In the genomic region with DNA sequence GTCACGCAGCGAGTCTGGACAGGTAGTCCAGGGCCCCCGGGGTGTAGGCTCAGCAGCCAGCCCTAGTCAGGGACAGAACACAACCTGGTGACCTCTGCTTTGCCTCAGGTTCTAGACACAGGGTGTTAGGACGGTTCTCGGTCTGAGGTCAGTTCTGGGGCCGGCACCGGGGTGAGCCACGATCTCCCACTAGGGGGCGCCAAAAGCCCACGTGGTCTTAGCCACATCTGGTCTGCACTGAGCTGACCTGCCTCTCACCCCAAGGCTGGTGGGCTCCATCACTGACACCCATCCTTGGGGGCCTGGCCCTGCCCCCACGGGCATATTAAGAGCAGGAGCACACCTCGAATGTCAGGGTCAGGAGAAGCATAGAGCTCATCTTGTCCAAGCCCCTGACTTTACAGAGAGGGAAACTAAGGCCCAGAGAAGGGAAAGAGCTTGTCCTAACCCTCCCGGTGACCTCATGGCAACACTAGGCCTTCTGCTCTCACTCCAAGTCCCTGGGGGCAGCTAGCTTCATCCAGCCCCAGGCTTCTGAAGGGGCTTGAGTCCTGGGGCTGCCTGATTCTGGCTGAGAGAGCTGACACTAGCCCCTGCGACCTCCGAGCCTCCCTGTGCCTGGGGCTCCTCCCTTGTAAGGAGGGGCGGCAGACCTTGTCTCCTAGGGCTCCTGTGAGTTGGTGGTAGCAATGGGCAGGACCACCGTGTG, we compare ENCODE assay signal across 1 cellular context.
TF ChIP-seq lines count a peak whose summit lies in the region.

No MANE protein-coding gene starts in this region.

TF ChIP-seq in HepG2, 621 proteins besides CTCF, POLR2A, EP300 and RAD21 (continued from another document and continues in another):
- TF ChIP-seq, protein P1, sequence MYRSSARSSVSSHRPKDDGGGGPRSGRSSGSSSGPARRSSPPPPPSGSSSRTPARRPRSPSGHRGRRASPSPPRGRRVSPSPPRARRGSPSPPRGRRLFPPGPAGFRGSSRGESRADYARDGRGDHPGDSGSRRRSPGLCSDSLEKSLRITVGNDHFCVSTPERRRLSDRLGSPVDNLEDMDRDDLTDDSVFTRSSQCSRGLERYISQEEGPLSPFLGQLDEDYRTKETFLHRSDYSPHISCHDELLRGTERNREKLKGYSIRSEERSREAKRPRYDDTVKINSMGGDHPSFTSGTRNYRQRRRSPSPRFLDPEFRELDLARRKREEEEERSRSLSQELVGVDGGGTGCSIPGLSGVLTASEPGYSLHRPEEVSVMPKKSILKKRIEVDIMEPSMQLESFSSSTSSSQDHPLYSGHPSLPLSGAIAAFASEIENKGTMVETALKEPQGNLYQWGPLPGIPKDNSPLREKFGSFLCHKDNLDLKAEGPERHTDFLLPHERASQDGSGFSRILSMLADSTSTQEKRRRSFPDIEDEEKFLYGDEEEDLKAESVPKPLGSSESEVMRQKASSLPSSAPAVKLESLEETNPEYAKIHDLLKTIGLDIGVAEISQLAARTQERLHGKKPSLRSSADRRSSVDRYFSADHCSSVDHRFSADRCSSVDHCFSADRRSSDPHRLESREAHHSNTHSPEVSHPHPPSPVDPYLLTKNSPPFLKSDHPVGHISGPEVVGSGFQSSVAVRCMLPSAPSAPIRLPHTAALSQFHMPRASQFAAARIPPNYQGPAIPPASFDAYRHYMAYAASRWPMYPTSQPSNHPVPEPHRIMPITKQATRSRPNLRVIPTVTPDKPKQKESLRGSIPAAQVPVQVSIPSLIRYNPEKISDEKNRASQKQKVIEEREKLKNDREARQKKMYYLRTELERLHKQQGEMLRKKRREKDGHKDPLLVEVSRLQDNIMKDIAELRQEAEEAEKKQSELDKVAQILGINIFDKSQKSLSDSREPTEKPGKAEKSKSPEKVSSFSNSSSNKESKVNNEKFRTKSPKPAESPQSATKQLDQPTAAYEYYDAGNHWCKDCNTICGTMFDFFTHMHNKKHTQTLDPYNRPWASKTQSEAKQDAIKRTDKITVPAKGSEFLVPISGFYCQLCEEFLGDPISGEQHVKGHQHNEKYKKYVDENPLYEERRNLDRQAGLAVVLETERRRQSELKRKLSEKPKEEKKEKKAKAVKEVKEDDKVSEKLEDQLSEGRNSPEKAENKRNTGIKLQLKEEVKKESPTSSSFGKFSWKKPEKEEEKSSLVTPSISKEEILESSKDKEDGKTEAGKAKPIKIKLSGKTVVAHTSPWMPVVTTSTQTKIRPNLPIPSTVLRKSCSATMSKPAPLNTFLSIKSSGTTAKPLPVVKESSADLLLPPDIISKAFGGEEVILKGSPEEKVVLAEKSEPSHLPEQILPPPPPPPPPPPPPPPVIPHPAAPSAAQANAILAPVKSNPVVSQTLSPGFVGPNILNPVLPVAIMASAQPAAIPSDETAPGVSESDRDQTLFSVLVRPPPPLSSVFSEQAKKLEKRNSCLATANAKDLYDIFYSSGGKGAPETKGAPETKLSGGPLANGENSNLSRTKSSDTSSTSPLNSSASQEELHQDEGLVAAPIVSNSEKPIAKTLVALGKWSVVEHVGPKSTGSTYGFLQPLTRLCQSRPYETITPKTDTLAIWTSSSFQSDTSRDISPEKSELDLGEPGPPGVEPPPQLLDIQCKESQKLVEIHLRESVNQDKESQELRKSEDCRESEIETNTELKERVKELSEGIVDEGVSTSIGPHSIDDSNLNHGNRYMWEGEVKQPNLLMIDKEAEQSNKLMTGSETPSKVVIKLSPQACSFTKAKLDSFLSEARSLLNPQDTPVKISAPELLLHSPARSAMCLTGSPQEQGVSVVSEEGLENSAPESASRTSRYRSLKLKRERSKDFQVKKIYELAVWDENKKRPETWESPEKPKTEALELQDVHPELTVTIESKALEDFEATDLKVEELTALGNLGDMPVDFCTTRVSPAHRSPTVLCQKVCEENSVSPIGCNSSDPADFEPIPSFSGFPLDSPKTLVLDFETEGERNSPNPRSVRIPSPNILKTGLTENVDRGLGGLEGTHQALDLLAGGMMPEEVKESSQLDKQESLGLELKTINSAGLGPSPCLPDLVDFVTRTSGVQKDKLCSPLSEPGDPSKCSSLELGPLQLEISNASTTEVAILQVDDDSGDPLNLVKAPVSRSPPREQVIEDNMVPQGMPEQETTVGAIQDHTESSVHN (CRISPR knock-in tag; IDR thresholded peaks at IDR 0.05) = no peak
- TF ChIP-seq SRSF9 (IDR thresholded peaks at IDR 0.05; ENCODE audit: borderline replicate concordance, insufficient read depth, low read depth, low read length, poor library complexity, severe bottlenecking) (no peak), ZNF773 (CRISPR knock-in tag; IDR thresholded peaks at IDR 0.05; ENCODE audit: borderline replicate concordance) (no peak), ZNF354B (CRISPR knock-in tag; IDR thresholded peaks at IDR 0.05) (no peak), SALL1 (CRISPR knock-in tag; IDR thresholded peaks at IDR 0.05) (peak; percentile 59), ZIK1 (CRISPR knock-in tag; IDR thresholded peaks at IDR 0.05; ENCODE audit: borderline replicate concordance, low read depth) (no peak), MYC (CRISPR knock-in tag; IDR thresholded peaks at IDR 0.05; ENCODE audit: borderline replicate concordance) (peak; percentile 39; the same call in 1 of the 2 replicates), NR2F1 (CRISPR knock-in tag; IDR thresholded peaks at IDR 0.05) (0 out of 4 replicates have a peak, but pooled peaks of 1 of the 2 experiments have one; percentile 22), POLR2G (IDR thresholded peaks at IDR 0.05; ENCODE audit: low read depth, low read length) (no peak), ZNF24 (IDR thresholded peaks at IDR 0.05) (no peak), MEF2D (CRISPR knock-in tag; IDR thresholded peaks at IDR 0.05) (no peak), ZSCAN21 (CRISPR knock-in tag; IDR thresholded peaks at IDR 0.05; ENCODE audit: borderline replicate concordance) (peak; percentile 45; the same call in 1 of the 2 replicates), ZNF790 (CRISPR knock-in tag; IDR thresholded peaks at IDR 0.05; ENCODE audit: borderline replicate concordance) (no peak), RXRB (CRISPR knock-in tag; IDR thresholded peaks at IDR 0.05; ENCODE audit: borderline replicate concordance) (peak; percentile 44; the same call in 1 of the 2 replicates), REL (CRISPR knock-in tag; conservative IDR thresholded peaks at IDR 0.05) (no peak), STAT5B (CRISPR knock-in tag; IDR thresholded peaks at IDR 0.05) (no peak), RXRA (CRISPR knock-in tag; IDR thresholded peaks at IDR 0.05) (peak; percentile 75), FOSL2 (CRISPR knock-in tag; IDR thresholded peaks at IDR 0.05) (no peak), ZNF749 (CRISPR knock-in tag; IDR thresholded peaks at IDR 0.05; ENCODE audit: borderline replicate concordance) (0 out of 2 replicates have a peak, but pooled peaks have one; percentile 28), MZF1 (CRISPR knock-in tag; IDR thresholded peaks at IDR 0.05; ENCODE audit: borderline replicate concordance) (0 out of 2 replicates have a peak, but pooled peaks have one; percentile 27), KLF12 (CRISPR knock-in tag; IDR thresholded peaks at IDR 0.05; ENCODE audit: borderline replicate concordance) (no peak), ZFP36 (IDR thresholded peaks at IDR 0.05; ENCODE audit: borderline replicate concordance, low read depth, low read length, partially characterized antibody) (no peak), TSC22D2 (CRISPR knock-in tag; IDR thresholded peaks at IDR 0.05; ENCODE audit: borderline replicate concordance) (no peak), MAZ (IDR thresholded peaks at IDR 0.05; ENCODE audit: borderline replicate concordance, low read depth, low read length) (no peak), MAZ (CRISPR knock-in tag; IDR thresholded peaks at IDR 0.05; ENCODE audit: low read depth) (no peak), MIXL1 (CRISPR knock-in tag; IDR thresholded peaks at IDR 0.05) (no peak), SMC3 (IDR thresholded peaks at IDR 0.05; ENCODE audit: low read length) (peak; percentile 69), RARA (CRISPR knock-in tag; IDR thresholded peaks at IDR 0.05) (peak; percentile 51; the same call in 1 of the 2 replicates)
- TF ChIP-seq, protein P2, sequence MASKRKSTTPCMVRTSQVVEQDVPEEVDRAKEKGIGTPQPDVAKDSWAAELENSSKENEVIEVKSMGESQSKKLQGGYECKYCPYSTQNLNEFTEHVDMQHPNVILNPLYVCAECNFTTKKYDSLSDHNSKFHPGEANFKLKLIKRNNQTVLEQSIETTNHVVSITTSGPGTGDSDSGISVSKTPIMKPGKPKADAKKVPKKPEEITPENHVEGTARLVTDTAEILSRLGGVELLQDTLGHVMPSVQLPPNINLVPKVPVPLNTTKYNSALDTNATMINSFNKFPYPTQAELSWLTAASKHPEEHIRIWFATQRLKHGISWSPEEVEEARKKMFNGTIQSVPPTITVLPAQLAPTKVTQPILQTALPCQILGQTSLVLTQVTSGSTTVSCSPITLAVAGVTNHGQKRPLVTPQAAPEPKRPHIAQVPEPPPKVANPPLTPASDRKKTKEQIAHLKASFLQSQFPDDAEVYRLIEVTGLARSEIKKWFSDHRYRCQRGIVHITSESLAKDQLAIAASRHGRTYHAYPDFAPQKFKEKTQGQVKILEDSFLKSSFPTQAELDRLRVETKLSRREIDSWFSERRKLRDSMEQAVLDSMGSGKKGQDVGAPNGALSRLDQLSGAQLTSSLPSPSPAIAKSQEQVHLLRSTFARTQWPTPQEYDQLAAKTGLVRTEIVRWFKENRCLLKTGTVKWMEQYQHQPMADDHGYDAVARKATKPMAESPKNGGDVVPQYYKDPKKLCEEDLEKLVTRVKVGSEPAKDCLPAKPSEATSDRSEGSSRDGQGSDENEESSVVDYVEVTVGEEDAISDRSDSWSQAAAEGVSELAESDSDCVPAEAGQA (IDR thresholded peaks at IDR 0.05; ENCODE audit: low read depth) = no peak
- TF ChIP-seq, protein P2 (CRISPR knock-in tag; IDR thresholded peaks at IDR 0.05; ENCODE audit: borderline replicate concordance) = no peak
- TF ChIP-seq, protein P3, sequence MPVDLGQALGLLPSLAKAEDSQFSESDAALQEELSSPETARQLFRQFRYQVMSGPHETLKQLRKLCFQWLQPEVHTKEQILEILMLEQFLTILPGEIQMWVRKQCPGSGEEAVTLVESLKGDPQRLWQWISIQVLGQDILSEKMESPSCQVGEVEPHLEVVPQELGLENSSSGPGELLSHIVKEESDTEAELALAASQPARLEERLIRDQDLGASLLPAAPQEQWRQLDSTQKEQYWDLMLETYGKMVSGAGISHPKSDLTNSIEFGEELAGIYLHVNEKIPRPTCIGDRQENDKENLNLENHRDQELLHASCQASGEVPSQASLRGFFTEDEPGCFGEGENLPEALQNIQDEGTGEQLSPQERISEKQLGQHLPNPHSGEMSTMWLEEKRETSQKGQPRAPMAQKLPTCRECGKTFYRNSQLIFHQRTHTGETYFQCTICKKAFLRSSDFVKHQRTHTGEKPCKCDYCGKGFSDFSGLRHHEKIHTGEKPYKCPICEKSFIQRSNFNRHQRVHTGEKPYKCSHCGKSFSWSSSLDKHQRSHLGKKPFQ (CRISPR knock-in tag; IDR thresholded peaks at IDR 0.05; ENCODE audit: insufficient replicate concordance) = no peak
- TF ChIP-seq, protein P4, sequence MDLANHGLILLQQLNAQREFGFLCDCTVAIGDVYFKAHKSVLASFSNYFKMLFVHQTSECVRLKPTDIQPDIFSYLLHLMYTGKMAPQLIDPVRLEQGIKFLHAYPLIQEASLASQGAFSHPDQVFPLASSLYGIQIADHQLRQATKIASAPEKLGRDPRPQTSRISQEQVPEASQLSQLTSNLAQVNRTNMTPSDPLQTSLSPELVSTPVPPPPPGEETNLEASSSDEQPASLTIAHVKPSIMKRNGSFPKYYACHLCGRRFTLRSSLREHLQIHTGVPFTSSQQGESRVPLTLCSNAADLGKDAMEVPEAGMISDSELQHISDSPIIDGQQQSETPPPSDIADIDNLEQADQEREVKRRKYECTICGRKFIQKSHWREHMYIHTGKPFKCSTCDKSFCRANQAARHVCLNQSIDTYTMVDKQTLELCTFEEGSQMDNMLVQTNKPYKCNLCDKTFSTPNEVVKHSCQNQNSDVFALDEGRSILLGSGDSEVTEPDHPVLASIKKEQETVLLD (CRISPR knock-in tag; IDR thresholded peaks at IDR 0.05; ENCODE audit: low read depth) = no peak
- TF ChIP-seq, protein P5, sequence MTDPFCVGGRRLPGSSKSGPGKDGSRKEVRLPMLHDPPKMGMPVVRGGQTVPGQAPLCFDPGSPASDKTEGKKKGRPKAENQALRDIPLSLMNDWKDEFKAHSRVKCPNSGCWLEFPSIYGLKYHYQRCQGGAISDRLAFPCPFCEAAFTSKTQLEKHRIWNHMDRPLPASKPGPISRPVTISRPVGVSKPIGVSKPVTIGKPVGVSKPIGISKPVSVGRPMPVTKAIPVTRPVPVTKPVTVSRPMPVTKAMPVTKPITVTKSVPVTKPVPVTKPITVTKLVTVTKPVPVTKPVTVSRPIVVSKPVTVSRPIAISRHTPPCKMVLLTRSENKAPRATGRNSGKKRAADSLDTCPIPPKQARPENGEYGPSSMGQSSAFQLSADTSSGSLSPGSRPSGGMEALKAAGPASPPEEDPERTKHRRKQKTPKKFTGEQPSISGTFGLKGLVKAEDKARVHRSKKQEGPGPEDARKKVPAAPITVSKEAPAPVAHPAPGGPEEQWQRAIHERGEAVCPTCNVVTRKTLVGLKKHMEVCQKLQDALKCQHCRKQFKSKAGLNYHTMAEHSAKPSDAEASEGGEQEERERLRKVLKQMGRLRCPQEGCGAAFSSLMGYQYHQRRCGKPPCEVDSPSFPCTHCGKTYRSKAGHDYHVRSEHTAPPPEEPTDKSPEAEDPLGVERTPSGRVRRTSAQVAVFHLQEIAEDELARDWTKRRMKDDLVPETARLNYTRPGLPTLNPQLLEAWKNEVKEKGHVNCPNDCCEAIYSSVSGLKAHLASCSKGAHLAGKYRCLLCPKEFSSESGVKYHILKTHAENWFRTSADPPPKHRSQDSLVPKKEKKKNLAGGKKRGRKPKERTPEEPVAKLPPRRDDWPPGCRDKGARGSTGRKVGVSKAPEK (CRISPR knock-in tag; IDR thresholded peaks at IDR 0.05; ENCODE audit: borderline replicate concordance) = no peak
- TF ChIP-seq, protein P6, sequence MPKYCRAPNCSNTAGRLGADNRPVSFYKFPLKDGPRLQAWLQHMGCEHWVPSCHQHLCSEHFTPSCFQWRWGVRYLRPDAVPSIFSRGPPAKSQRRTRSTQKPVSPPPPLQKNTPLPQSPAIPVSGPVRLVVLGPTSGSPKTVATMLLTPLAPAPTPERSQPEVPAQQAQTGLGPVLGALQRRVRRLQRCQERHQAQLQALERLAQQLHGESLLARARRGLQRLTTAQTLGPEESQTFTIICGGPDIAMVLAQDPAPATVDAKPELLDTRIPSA (CRISPR knock-in tag; IDR thresholded peaks at IDR 0.05; ENCODE audit: borderline replicate concordance) = no peak
- TF ChIP-seq, protein P7, sequence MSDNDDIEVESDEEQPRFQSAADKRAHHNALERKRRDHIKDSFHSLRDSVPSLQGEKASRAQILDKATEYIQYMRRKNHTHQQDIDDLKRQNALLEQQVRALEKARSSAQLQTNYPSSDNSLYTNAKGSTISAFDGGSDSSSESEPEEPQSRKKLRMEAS (IDR thresholded peaks at IDR 0.05) = peak; percentile 58; the same call in 1 of the 2 replicates
